Comparison of ENCODE assay signal across 1 cellular context in genomic region chr2:175181104-175181876, GRCh38.
TF ChIP-seq lines count a peak whose summit lies in the region.

Gene ATP5MC3, minus strand, starts transcription at chr2:175181710. Its CDS starts 317 bp downstream, at chr2:175181393.

TF ChIP-seq in HepG2, 621 proteins besides CTCF, POLR2A, EP300 and RAD21 (continued from another document and continues in another):
- TF ChIP-seq BRF2 (CRISPR knock-in tag; IDR thresholded peaks at IDR 0.05) (peak; percentile 78), IRF1 (CRISPR knock-in tag; IDR thresholded peaks at IDR 0.05; ENCODE audit: low read depth) (no peak; the same call in 1 of the 2 replicates), ZMYM4 (CRISPR knock-in tag; IDR thresholded peaks at IDR 0.05) (peak; percentile 100), MBNL3 (CRISPR knock-in tag; conservative IDR thresholded peaks at IDR 0.05) (no peak), ZNF614 (CRISPR knock-in tag; IDR thresholded peaks at IDR 0.05; ENCODE audit: borderline replicate concordance) (peak; percentile 96), ZNF501 (CRISPR knock-in tag; IDR thresholded peaks at IDR 0.05) (peak; percentile 99), ADNP (CRISPR knock-in tag; IDR thresholded peaks at IDR 0.05) (no peak), ZNF572 (CRISPR knock-in tag; IDR thresholded peaks at IDR 0.05) (peak; percentile 75; the same call in 1 of the 2 replicates), E2F2 (CRISPR knock-in tag; IDR thresholded peaks at IDR 0.05; ENCODE audit: borderline replicate concordance) (peak; percentile 20; the same call in 1 of the 2 replicates), ZUFSP (CRISPR knock-in tag; IDR thresholded peaks at IDR 0.05; ENCODE audit: borderline replicate concordance) (no peak), REST (IDR thresholded peaks at IDR 0.05; ENCODE audit: borderline replicate concordance in 1 of 2, low read depth in 1 of 2, low read length in 2 of 2) (peak in 1 of 2 experiments; percentile 13; a peak in 1 of 4 replicates), DNMT3B (CRISPR knock-in tag; conservative IDR thresholded peaks at IDR 0.05) (0 out of 2 replicates have a peak, but pooled peaks have one; percentile 19), THRA (CRISPR knock-in tag; IDR thresholded peaks at IDR 0.05; ENCODE audit: borderline replicate concordance) (peak; percentile 94; the same call in 1 of the 2 replicates), ZNF670 (CRISPR knock-in tag; IDR thresholded peaks at IDR 0.05; ENCODE audit: borderline replicate concordance) (peak; percentile 97), ETV5 (CRISPR knock-in tag; IDR thresholded peaks at IDR 0.05; ENCODE audit: borderline replicate concordance) (peak; percentile 53), ZBTB33 (CRISPR knock-in tag; IDR thresholded peaks at IDR 0.05) (peak; percentile 79), ZNF672 (CRISPR knock-in tag; IDR thresholded peaks at IDR 0.05) (0 out of 2 replicates have a peak, but pooled peaks have one; percentile 71), SIX1 (CRISPR knock-in tag; IDR thresholded peaks at IDR 0.05; ENCODE audit: borderline replicate concordance) (no peak; the same call in 1 of the 2 replicates), ZNF256 (CRISPR knock-in tag; conservative IDR thresholded peaks at IDR 0.05) (peak; percentile 20; the same call in 1 of the 2 replicates), ZNF567 (CRISPR knock-in tag; IDR thresholded peaks at IDR 0.05; ENCODE audit: borderline replicate concordance) (no peak), SALL1 (CRISPR knock-in tag; IDR thresholded peaks at IDR 0.05) (peak; percentile 89), ZBTB42 (CRISPR knock-in tag; IDR thresholded peaks at IDR 0.05) (peak; percentile 72; the same call in 1 of the 2 replicates), ZNF878 (CRISPR knock-in tag; IDR thresholded peaks at IDR 0.05) (no peak; the same call in 1 of the 2 replicates), PAXIP1 (CRISPR knock-in tag; conservative IDR thresholded peaks at IDR 0.05) (no peak; the same call in 1 of the 2 replicates), PLRG1 (conservative IDR thresholded peaks at IDR 0.05) (no peak), SNAI1 (CRISPR knock-in tag; IDR thresholded peaks at IDR 0.05; ENCODE audit: borderline replicate concordance) (peak; percentile 99), HOXD1 (CRISPR knock-in tag; IDR thresholded peaks at IDR 0.05) (peak; percentile 69), ZNF639 (CRISPR knock-in tag; conservative IDR thresholded peaks at IDR 0.05) (peak; percentile 47; the same call in 1 of the 2 replicates), FOXK2 (IDR thresholded peaks at IDR 0.05) (no peak), SNAPC2 (CRISPR knock-in tag; IDR thresholded peaks at IDR 0.05) (peak; percentile 42), SP4 (CRISPR knock-in tag; IDR thresholded peaks at IDR 0.05) (peak; percentile 84), ZNF772 (CRISPR knock-in tag; IDR thresholded peaks at IDR 0.05) (peak; percentile 81), ZNF841 (CRISPR knock-in tag; IDR thresholded peaks at IDR 0.05; ENCODE audit: borderline replicate concordance) (no peak), POLR2AphosphoS2 (IDR thresholded peaks at IDR 0.05; ENCODE audit: low read depth, low read length) (no peak; the same call in 1 of the 2 replicates), HDAC6 (IDR thresholded peaks at IDR 0.05; ENCODE audit: low read depth, low read length) (no peak), TFDP2 (CRISPR knock-in tag; IDR thresholded peaks at IDR 0.05) (peak; percentile 77), ZNF138 (CRISPR knock-in tag; IDR thresholded peaks at IDR 0.05; ENCODE audit: low read depth) (peak; percentile 80), RFX1 (IDR thresholded peaks at IDR 0.05) (no peak), MXI1 (IDR thresholded peaks at IDR 0.05; ENCODE audit: borderline replicate concordance, low read depth, low read length) (peak; percentile 58; the same call in 2 of the 3 replicates), ZNF720 (CRISPR knock-in tag; IDR thresholded peaks at IDR 0.05) (no peak), ZNF251 (CRISPR knock-in tag; IDR thresholded peaks at IDR 0.05) (0 out of 2 replicates have a peak, but pooled peaks have one; percentile 11), ZNF317 (CRISPR knock-in tag; IDR thresholded peaks at IDR 0.05) (peak; percentile 72), ZNF326 (CRISPR knock-in tag; IDR thresholded peaks at IDR 0.05; ENCODE audit: borderline replicate concordance) (no peak), PHB2 (IDR thresholded peaks at IDR 0.05; ENCODE audit: partially characterized antibody) (no peak), DMAP1 (CRISPR knock-in tag; IDR thresholded peaks at IDR 0.05) (peak; percentile 74), ZNF782 (CRISPR knock-in tag; IDR thresholded peaks at IDR 0.05; ENCODE audit: borderline replicate concordance) (peak; percentile 88), ZNF530 (CRISPR knock-in tag; IDR thresholded peaks at IDR 0.05; ENCODE audit: low read depth) (no peak), SMAD3 (CRISPR knock-in tag; IDR thresholded peaks at IDR 0.05) (peak; percentile 72; the same call in 1 of the 2 replicates)
